ENCODE assay signal across 16 cellular contexts in genomic region chr2:54671010-54671409, GRCh38. TPM values are rescaled to one million over a fixed set of nuclear protein-coding genes. Genes with fewer than 3 reads are reported as not detected.
DNase-seq lines count a peak whose midpoint lies in the region; ATAC-seq and TF ChIP-seq lines count a peak whose summit lies in the region.
"Had no signal": no experiment of that assay in that cellular context is flagged by ENCODE, and none has a peak within 500 bp of the region (broad histone marks: within the 10 kb centered on the region; RNA-seq: fewer than 3 reads in every experiment).

No MANE protein-coding gene starts in this region.

- peaks cover 41% of the 10 kb centered on the region for H3K36me3 ChIP-seq in right atrium auricular region
- peaks cover 0 to 62% (median 55%) of the 10 kb centered on the region in 9 donors for H3K36me3 ChIP-seq in heart left ventricle
- peaks cover 4 to 19% (median 8%) of the 10 kb centered on the region in 4 donors for H3K36me3 ChIP-seq in sigmoid colon
- H3K36me3 ChIP-seq in vagina, result peaks cover 0 to 15% of the 10 kb centered on the region in 2 donors

- no peak for TF ChIP-seq POLR2A in heart left ventricle (IDR thresholded peaks at IDR 0.05)
- TF ChIP-seq POLR2A in sigmoid colon (IDR thresholded peaks at IDR 0.05), result no peak
- no peak for TF ChIP-seq POLR2A in vagina (IDR thresholded peaks at IDR 0.05)

- no peaks in the 10 kb centered on the region for H3K9me3 Mint-ChIP-seq in endothelial cell (ENCODE audit: unreplicated experiment)

- no peak overlapping the region for H3K4me3 ChIP-seq in right atrium auricular region
- no peak overlapping the region for H3K4me3 ChIP-seq in heart left ventricle
- H3K4me3 ChIP-seq in sigmoid colon, result no peak overlapping the region
- H3K4me3 ChIP-seq in vagina, result no peak overlapping the region

- H3K27ac Mint-ChIP-seq in endothelial cell (ENCODE audit: unreplicated experiment), result peak overlapping the region; percentile 68

- ATAC-seq in heart left ventricle (no peak), HG02610 (IDR thresholded peaks at IDR 0.05; ENCODE audit: unreplicated experiment) (no peak), sciatic nerve (no peak)

- intact Hi-C loops in heart left ventricle (cut with DNase I), result no loop called here
- intact Hi-C loops in sigmoid colon (cut with DNase I), result no loop called here
- intact Hi-C loops in vagina (cut with DNase I), result no loop called here
- intact Hi-C loops in sciatic nerve (cut with DNase I), result no loop called here

- H3K9me3 ChIP-seq in right atrium auricular region, result no peaks in the 10 kb centered on the region
- H3K9me3 ChIP-seq in heart left ventricle, result no peaks in the 10 kb centered on the region
- no peaks in the 10 kb centered on the region for H3K9me3 ChIP-seq in sigmoid colon
- no peaks in the 10 kb centered on the region for H3K9me3 ChIP-seq in vagina

- DNase-seq in right atrium auricular region (ENCODE audit: low spot score) (peak; percentile 50), heart left ventricle (no peak), endothelial cell (ENCODE audit: low spot score) (no peak), sigmoid colon (no peak), vagina (ENCODE audit: extremely low spot score in 2 of 2) (peak in 1 of 2 donors; percentile 79), sciatic nerve (ENCODE audit: low spot score) (no peak), SW480 (ENCODE audit: low spot score) (no peak)
- DNase-seq: C1 segment of cervical spinal cord; COR-L47; EL; NCI-H1105 treated with DMSO at 0.1 percent for 48 hours; NCI-H1694 treated with DMSO at 0.1 percent for 48 hours; NCI-H69; NK-92 treated with Interleukin-12 subunit alpha and Interleukin-12 subunit beta, amount 100 ng/mL, for 24 hours; SIG-M5 had no signal

- no peak for TF ChIP-seq EP300 in sigmoid colon (IDR thresholded peaks at IDR 0.05)

- H3K27me3 ChIP-seq in right atrium auricular region (no peaks in the 10 kb centered on the region), heart left ventricle (no peaks in the 10 kb centered on the region), sigmoid colon (no peaks in the 10 kb centered on the region), vagina (no peaks in the 10 kb centered on the region)

- H3K4me1 Mint-ChIP-seq in endothelial cell (ENCODE audit: unreplicated experiment), result peaks cover 57% of the 10 kb centered on the region

- peaks cover 40% of the 10 kb centered on the region for H3K27me3 Mint-ChIP-seq in endothelial cell (ENCODE audit: unreplicated experiment)

- H3K27ac ChIP-seq in right atrium auricular region (no peak overlapping the region), heart left ventricle (peak overlapping the region in 4 of 12 donors; percentile 54 to 96 (median 80)), sigmoid colon (peak overlapping the region in 3 of 4 donors; percentile 83 to 89 (median 86)), vagina (peak overlapping the region; percentile 71)

- H3K4me3 Mint-ChIP-seq in endothelial cell (ENCODE audit: unreplicated experiment), result peak overlapping the region; percentile 84

- TF ChIP-seq CTCF in right atrium auricular region (IDR thresholded peaks at IDR 0.05) (no peak), heart left ventricle (IDR thresholded peaks at IDR 0.05) (no peak), endothelial cell (IDR thresholded peaks at IDR 0.05; ENCODE audit: unreplicated experiment) (no peak), sigmoid colon (IDR thresholded peaks at IDR 0.05) (no peak), vagina (IDR thresholded peaks at IDR 0.05) (no peak)

- WGBS in heart left ventricle, 4 donors, result 97 to 99% (median 98%) methylated on average over 3 of the region's 3 CpGs
- WGBS in sigmoid colon, 2 donors, result 94 to 99% methylated on average over 3 of the region's 3 CpGs

- H3K36me3 Mint-ChIP-seq in endothelial cell (ENCODE audit: low read depth, unreplicated experiment), result peaks cover 65% of the 10 kb centered on the region

- H3K4me1 ChIP-seq in right atrium auricular region (peaks cover 0 to 61% of the 10 kb centered on the region in 2 donors), heart left ventricle (peaks cover 22 to 88% (median 58%) of the 10 kb centered on the region in 12 donors), sigmoid colon (peaks cover 0 to 64% (median 58%) of the 10 kb centered on the region in 4 donors), vagina (peaks cover 73% of the 10 kb centered on the region)

RNA-seq across cellular contexts. Expression of gene EML6, which starts 52.5 kb away (rescaled TPM):
- total RNA-seq in right atrium auricular region (1 to 10 TPM; 1.1 to 1.2 TPM), heart left ventricle (1 to 10 TPM in 2 of 9 donors, under 1 TPM in 7; 0.08 to 1.2 (median 0.58) TPM), endothelial cell (ENCODE audit: unreplicated experiment) (0.90 TPM), sigmoid colon (1 to 10 TPM in 3 of 4 donors, under 1 TPM in 1; 0.66 to 1.9 (median 1.2) TPM), vagina (1.7 TPM), sciatic nerve (0.89 TPM)
- polyA plus RNA-seq in heart left ventricle (under 1 TPM; 0.34 to 0.91 TPM), sigmoid colon (1 to 10 TPM in 2 of 3 donors, under 1 TPM in 1; 0.46 to 2.2 (median 1.2) TPM)

Comparison
In these comparisons a context has a peak if more than half of its experiments do, and no peak if none do; other contexts are left out.
1. H3K27ac ChIP-seq: peak in sigmoid colon (3 of 4) and vagina (single experiment); none in right atrium auricular region (0 of 2).